In genomic region chr20:17617868-17618672, GRCh38 we compare ENCODE assay signal across 9 cellular contexts. TPM values are rescaled to one million over a fixed set of nuclear protein-coding genes. Genes with fewer than 3 reads are reported as not detected.
DNase-seq lines count a peak whose midpoint lies in the region; ATAC-seq and TF ChIP-seq lines count a peak whose summit lies in the region.
"Had no signal": no experiment of that assay in that cellular context is flagged by ENCODE, and none has a peak within 500 bp of the region (broad histone marks: within the 10 kb centered on the region; RNA-seq: fewer than 3 reads in every experiment).

No MANE protein-coding gene starts in this region.

- peak; percentile 31 for DNase-seq in activated CD8-positive, alpha-beta memory T cell treated with anti-CD3 and anti-CD28 coated beads, Interleukin-2, amount 10 ng/mL, durations not matched to agents 7 days and 5 days
- no peak for DNase-seq in activated CD8-positive, alpha-beta memory T cell treated with anti-CD3 and anti-CD28 coated beads for 24 hours
- no peak for DNase-seq in PC-9
- DNase-seq in left ventricle myocardium inferior: peak; percentile 14
- peak; percentile 6 for DNase-seq in transverse colon
- no peak for DNase-seq in WERI-Rb-1
- no peak for DNase-seq in effector CD8-positive, alpha-beta T cell (lab: John Stamatoyannopoulos, UW)
- no peak for DNase-seq in NCI-H2081 (lab: John Stamatoyannopoulos, UW)

- H3K4me2 ChIP-seq in PC-9: no peak overlapping the region

- H3K9me3 ChIP-seq in PC-9 (ENCODE audit: insufficient read depth, low read depth) (no peaks in the 10 kb centered on the region), left ventricle myocardium inferior (replicated peaks) (no peaks in the 10 kb centered on the region), transverse colon (no peaks in the 10 kb centered on the region), WERI-Rb-1 (ENCODE audit: severe bottlenecking) (no peaks in the 10 kb centered on the region)

- BruUV-seq in PC-9 (replicated peaks; lab: Mats Ljungman, UMichigan): no TSS peak

- no peak overlapping the region for H3K4me3 ChIP-seq in PC-9
- H3K4me3 ChIP-seq in left ventricle myocardium inferior: no peak overlapping the region
- no peak overlapping the region for H3K4me3 ChIP-seq in transverse colon
- no peak overlapping the region for H3K4me3 ChIP-seq in WERI-Rb-1 (ENCODE audit: low read depth, low read length)

- WGBS in transverse colon (ENCODE audit: low coverage in 1 of 2), 2 donors: 89% methylated on average over 20 of the region's 20 CpGs; no CpG with 5 or more reads in 1 of the 2 donors

- no peaks in the 10 kb centered on the region for H3K27me3 Mint-ChIP-seq in activated CD8-positive, alpha-beta memory T cell treated with anti-CD3 and anti-CD28 coated beads, Interleukin-2, amount 10 ng/mL, durations not matched to agents 7 days and 5 days
- H3K27me3 Mint-ChIP-seq: naive B cell had no signal

- ATAC-seq in activated CD8-positive, alpha-beta memory T cell treated with anti-CD3 and anti-CD28 coated beads, Interleukin-2, amount 10 ng/mL, durations not matched to agents 7 days and 5 days: no peak

- no peaks in the 10 kb centered on the region for H3K79me2 ChIP-seq in PC-9 (ENCODE audit: low read depth)

- H4K20me1 ChIP-seq in PC-9 (ENCODE audit: insufficient read depth): no peaks in the 10 kb centered on the region; the same call in 1 of the 2 replicates

- no peak overlapping the region for H3K4me3 Mint-ChIP-seq in activated CD8-positive, alpha-beta memory T cell treated with anti-CD3 and anti-CD28 coated beads, Interleukin-2, amount 10 ng/mL, durations not matched to agents 7 days and 5 days

- no peaks in the 10 kb centered on the region for H3K9me3 Mint-ChIP-seq in activated CD8-positive, alpha-beta memory T cell treated with anti-CD3 and anti-CD28 coated beads, Interleukin-2, amount 10 ng/mL, durations not matched to agents 7 days and 5 days (ENCODE audit: low read depth)
- H3K9me3 Mint-ChIP-seq: naive B cell had no signal

- no peak overlapping the region for H2AFZ ChIP-seq in PC-9

- no peaks in the 10 kb centered on the region for H3K4me1 ChIP-seq in PC-9 (replicated peaks; ENCODE audit: insufficient read depth)
- peaks cover 51% of the 10 kb centered on the region for H3K4me1 ChIP-seq in left ventricle myocardium inferior
- H3K4me1 ChIP-seq in transverse colon: peaks cover 3 to 36% (median 22%) of the 10 kb centered on the region in 4 donors

- intact Hi-C loops in PC-9 (cut with micrococcal nuclease; ENCODE audit: unreplicated experiment): loop anchor here (1.0 to 5.0 kb wide), 3 partner anchors 81 to 816 kb away; no protein-coding TSS in a partner anchor
- intact Hi-C loops in left ventricle myocardium inferior (cut with micrococcal nuclease): loop anchor here (10.0 kb wide), 1 partner anchor 83 kb away; the partner anchor contains the start of gene BFSP1
- intact Hi-C loops in transverse colon (cut with DNase I; ENCODE audit: low total_unique reads): loop anchor here (1.0 to 2.0 kb wide), 2 partner anchors 81 to 111 kb away; no protein-coding TSS in a partner anchor

- H3F3A ChIP-seq in PC-9 (ENCODE audit: insufficient read depth, low read depth): no peaks in the 10 kb centered on the region

- H3K36me3 Mint-ChIP-seq in activated CD8-positive, alpha-beta memory T cell treated with anti-CD3 and anti-CD28 coated beads, Interleukin-2, amount 10 ng/mL, durations not matched to agents 7 days and 5 days: peaks cover 4% of the 10 kb centered on the region
- H3K36me3 Mint-ChIP-seq: naive B cell had no signal

- TF ChIP-seq CTCF in PC-9 (conservative IDR thresholded peaks at IDR 0.05) (peak; percentile 16; the same call in 1 of the 2 replicates), left ventricle myocardium inferior (IDR thresholded peaks at IDR 0.05; ENCODE audit: borderline replicate concordance) (no peak), transverse colon (IDR thresholded peaks at IDR 0.05) (no peak), WERI-Rb-1 (IDR thresholded peaks at IDR 0.05; ENCODE audit: low read depth, low read length) (no peak)

- H3K4me1 Mint-ChIP-seq in activated CD8-positive, alpha-beta memory T cell treated with anti-CD3 and anti-CD28 coated beads, Interleukin-2, amount 10 ng/mL, durations not matched to agents 7 days and 5 days: peaks cover 7% of the 10 kb centered on the region

- H3K36me3 ChIP-seq in PC-9 (ENCODE audit: low read depth) (no peaks in the 10 kb centered on the region), left ventricle myocardium inferior (peaks cover 61% of the 10 kb centered on the region), transverse colon (peaks cover 0 to 55% (median 26%) of the 10 kb centered on the region in 4 donors), WERI-Rb-1 (peaks cover 3% of the 10 kb centered on the region)

- H3K27ac ChIP-seq in PC-9 (no peak overlapping the region), left ventricle myocardium inferior (replicated peaks) (no peak overlapping the region), transverse colon (no peak overlapping the region), WERI-Rb-1 (no peak overlapping the region)

- no peak for TF ChIP-seq POLR2A in transverse colon (IDR thresholded peaks at IDR 0.05)

- TF ChIP-seq EP300 in transverse colon (IDR thresholded peaks at IDR 0.05; ENCODE audit: low read depth): no peak

- H3K27me3 ChIP-seq in PC-9 (ENCODE audit: insufficient read depth, low read depth) (no peaks in the 10 kb centered on the region), left ventricle myocardium inferior (ENCODE audit: low read depth) (no peaks in the 10 kb centered on the region), transverse colon (no peaks in the 10 kb centered on the region), WERI-Rb-1 (ENCODE audit: insufficient read depth, low read depth, severe bottlenecking) (no peaks in the 10 kb centered on the region)

- POLR2A ChIA-PET in PC-9 (lab: Charles Lee; ENCODE audit: unreplicated experiment): interaction anchor here (0.6 kb wide), 2 partner anchors 18 to 61 kb away, joined by 4 to 7 read pairs; no protein-coding TSS in a partner anchor

- in situ Hi-C loops in transverse colon (cut with MboI; ENCODE audit: low pct_ligation_motif_present in 1 of 4, low pct_unique_long_range_greater_than_20kb in 1 of 4, low sequenced_read_pairs in 3 of 4): no loop called here

- CTCF ChIA-PET in activated CD8-positive, alpha-beta memory T cell treated with anti-CD3 and anti-CD28 coated beads, Interleukin-2, amount 10 ng/mL, durations not matched to agents 7 days and 5 days (lab: Charles Lee): interaction anchor here (0.9 to 5.3 kb wide), 9 partner anchors 11 to 280 kb away, joined by 3 to 49 read pairs (median 5); partner anchors contain the start of genes BFSP1 and DSTN
- CTCF ChIA-PET in PC-9 (lab: Charles Lee): interaction anchor here (0.7 kb wide), 1 partner anchor 84 kb away, joined by 7 read pairs; no protein-coding TSS in a partner anchor

- no peaks in the 10 kb centered on the region for H3K9me2 ChIP-seq in PC-9 (ENCODE audit: insufficient read depth)

- peak overlapping the region; percentile 28 for H3K27ac Mint-ChIP-seq in activated CD8-positive, alpha-beta memory T cell treated with anti-CD3 and anti-CD28 coated beads, Interleukin-2, amount 10 ng/mL, durations not matched to agents 7 days and 5 days

RNA-seq across cellular contexts. Expression of gene DSTN, which starts 48.2 kb away (rescaled TPM):
- 10 to 100 TPM; 55.8 to 78.3 TPM for total RNA-seq in activated CD8-positive, alpha-beta memory T cell treated with anti-CD3 and anti-CD28 coated beads, Interleukin-2, amount 10 ng/mL, durations not matched to agents 7 days and 5 days
- total RNA-seq in PC-9 (2021) (296 and 366 TPM in 2 replicates), left ventricle myocardium inferior (635 TPM), transverse colon (100 to 1,000 TPM; 280 to 589 (median 373) TPM)

Comparison
In these comparisons a context has a peak if more than half of its experiments do, and no peak if none do; other contexts are left out.
1. DNase-seq: peak in activated CD8-positive, alpha-beta memory T cell treated with anti-CD3 and anti-CD28 coated beads, Interleukin-2, amount 10 ng/mL, durations not matched to agents 7 days and 5 days (single experiment), left ventricle myocardium inferior (single experiment) and transverse colon (single experiment); none in activated CD8-positive, alpha-beta memory T cell treated with anti-CD3 and anti-CD28 coated beads for 24 hours (single experiment), PC-9 (0 of 2), WERI-Rb-1 (single experiment), effector CD8-positive, alpha-beta T cell (single experiment) and NCI-H2081 (0 of 2).